In the genomic region with DNA sequence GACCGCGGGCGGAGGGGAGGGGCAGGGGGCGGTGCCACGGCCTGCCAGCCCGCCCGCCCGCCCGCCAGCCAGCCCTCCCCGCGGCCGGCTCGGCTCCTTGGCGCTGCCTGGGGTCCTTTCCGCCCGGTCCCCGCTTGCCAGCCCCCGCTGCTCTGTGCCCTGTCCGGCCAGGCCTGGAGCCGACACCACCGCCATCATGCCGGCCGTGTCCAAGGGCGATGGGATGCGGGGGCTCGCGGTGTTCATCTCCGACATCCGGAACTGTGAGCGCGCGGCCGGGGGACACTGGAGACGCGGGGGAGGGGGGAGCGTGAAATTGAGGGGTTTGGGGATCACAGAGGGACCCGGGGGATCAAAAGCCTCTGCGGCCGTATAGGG, we compare ENCODE assay signal across 8 cellular contexts. TPM values are rescaled to one million over a fixed set of nuclear protein-coding genes. Genes with fewer than 3 reads are reported as not detected.
DNase-seq lines count a peak whose midpoint lies in the region; ATAC-seq, FAIRE-seq and TF ChIP-seq lines count a peak whose summit lies in the region.

Gene AP2A1 (plus strand): TSS at position 64 of the 378 bp plus-strand sequence. CDS start 133 bp downstream, at position 197.

- no peak for FAIRE-seq in pancreas (lab: Jason Lieb, UNC)

- peaks cover 8% of the 10 kb centered on the region for H3K36me3 Mint-ChIP-seq in T-helper 1 cell treated with Interleukin-12 subunit alpha and Interleukin-12 subunit beta and Interleukin-4 antibody, amounts not matched to agents 30 μg/mL and 1 μg/mL, for 36 hours (ENCODE audit: low read depth)

- no peaks in the 10 kb centered on the region for H3K9me3 Mint-ChIP-seq in T-helper 1 cell treated with Interleukin-12 subunit alpha and Interleukin-12 subunit beta and Interleukin-4 antibody, amounts not matched to agents 30 μg/mL and 1 μg/mL, for 36 hours

- H3K4me1 ChIP-seq in pancreas, result peaks cover 0 to 19% (median 0%) of the 10 kb centered on the region in 3 donors

- H3K27ac Mint-ChIP-seq in T-helper 1 cell treated with Interleukin-12 subunit alpha and Interleukin-12 subunit beta and Interleukin-4 antibody, amounts not matched to agents 30 μg/mL and 1 μg/mL, for 36 hours, result peak within 1 kb of the TSS; percentile 90

- TF ChIP-seq CTCF in foreskin fibroblast (IDR thresholded peaks at IDR 0.05; ENCODE audit: low read depth, low read length) (no peak), pancreas (IDR thresholded peaks at IDR 0.05) (no peak)

- ATAC-seq in pancreas (no peak), GM18861 (IDR thresholded peaks at IDR 0.05; ENCODE audit: unreplicated experiment) (no peak), HG02623 (IDR thresholded peaks at IDR 0.05; ENCODE audit: unreplicated experiment) (no peak)

- H3K36me3 ChIP-seq in pancreas, result no peaks in the 10 kb centered on the region

- H3K4me3 ChIP-seq in foreskin fibroblast (ENCODE audit: low read depth in 1 of 2, low read length in 2 of 2), result peak within 1 kb of the TSS; percentile 92 to 97
- H3K4me3 ChIP-seq in pancreas, result peak within 1 kb of the TSS; percentile 51 to 70 (median 68)

- 1% methylated on average over 27 to 39 of the region's 39 CpGs for WGBS in pancreas, 2 donors

- peaks cover 30% of the 10 kb centered on the region for H3K4me1 Mint-ChIP-seq in T-helper 1 cell treated with Interleukin-12 subunit alpha and Interleukin-12 subunit beta and Interleukin-4 antibody, amounts not matched to agents 30 μg/mL and 1 μg/mL, for 36 hours (ENCODE audit: low read depth)

- no peaks in the 10 kb centered on the region for H3K9me3 ChIP-seq in pancreas

- H3K4me3 Mint-ChIP-seq in T-helper 1 cell treated with Interleukin-12 subunit alpha and Interleukin-12 subunit beta and Interleukin-4 antibody, amounts not matched to agents 30 μg/mL and 1 μg/mL, for 36 hours, result peak within 1 kb of the TSS; percentile 94

- no peaks in the 10 kb centered on the region for H3K27me3 ChIP-seq in pancreas

- H3K27me3 Mint-ChIP-seq in T-helper 1 cell treated with Interleukin-12 subunit alpha and Interleukin-12 subunit beta and Interleukin-4 antibody, amounts not matched to agents 30 μg/mL and 1 μg/mL, for 36 hours (ENCODE audit: low read depth), result no peaks in the 10 kb centered on the region

- DNase-seq in H4 (ENCODE audit: low spot score), result no peak
- no peak for DNase-seq in foreskin fibroblast
- no peak for DNase-seq in pancreas
- no peak for DNase-seq in stimulated activated naive CD4-positive, alpha-beta T cell treated with Interleukin-2 at 50 U/mL for 16 hours (lab: John Stamatoyannopoulos, UW)
- DNase-seq in NCI-H1048 (lab: John Stamatoyannopoulos, UW), result no peak

- intact Hi-C loops in pancreas (cut with DNase I), result no loop called here

- H3K27ac ChIP-seq in pancreas, result peak within 1 kb of the TSS; percentile 75 to 90 (median 84)

RNA-seq across cellular contexts. Expression of gene AP2A1, which starts in this region (rescaled TPM):
- 55.5 and 61.1 TPM in 2 replicates for total RNA-seq in H4 (2014; rRNA removed; shearing (Covaris generic))
- 10 to 100 TPM; 29.3 to 42.8 (median 34.2) TPM for total RNA-seq in pancreas
- 10 to 100 TPM; 27.1 to 29.0 TPM for polyA plus RNA-seq in pancreas
